1 cellular context compared by ENCODE assay signal in the genomic region with DNA sequence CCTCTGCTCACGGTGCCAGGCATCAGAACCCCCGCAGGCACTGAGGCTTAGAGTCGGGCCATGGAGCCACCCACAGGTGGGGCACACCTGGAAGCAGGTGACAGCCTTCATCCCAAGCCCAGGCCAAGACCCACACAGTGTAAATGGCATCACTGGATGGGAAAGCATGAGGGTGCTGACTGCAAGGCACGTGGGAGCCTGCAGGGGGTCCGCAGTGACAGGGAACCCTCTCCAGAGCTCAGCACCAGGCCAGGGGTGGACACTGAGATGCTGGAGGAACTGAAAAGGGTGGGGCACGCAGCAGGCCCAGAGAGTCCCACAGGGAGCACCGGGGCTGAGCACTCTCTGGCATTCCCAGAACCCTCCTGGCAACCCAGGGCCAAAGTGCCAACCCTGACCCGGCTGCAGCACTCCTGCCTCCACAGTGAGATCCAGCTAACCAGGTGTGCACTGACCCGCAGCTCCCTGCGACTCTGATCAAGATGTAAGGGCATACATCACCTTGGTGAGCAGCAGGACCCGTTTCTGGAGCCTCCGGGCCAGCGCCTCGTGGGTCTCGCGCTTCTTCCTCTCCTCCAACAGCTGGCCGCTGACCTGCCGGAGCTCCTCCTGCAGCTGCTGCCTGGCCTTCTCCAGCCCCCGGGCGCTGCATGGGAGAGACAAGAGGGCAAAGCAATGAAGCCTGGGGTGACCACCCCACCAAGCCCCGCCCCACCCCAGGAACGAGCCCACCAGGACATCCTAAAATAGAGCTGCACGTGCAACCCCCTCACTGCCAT.
TF ChIP-seq lines count a peak whose summit lies in the region.

No MANE protein-coding gene starts in this region.

TF ChIP-seq in IMR-90, 13 proteins besides CTCF, POLR2A, EP300 and RAD21:
- TF ChIP-seq RFX5 (IDR thresholded peaks at IDR 0.05; ENCODE audit: low read depth, low read length), result no peak
- TF ChIP-seq FOS (IDR thresholded peaks at IDR 0.05; ENCODE audit: low read depth, low read length), result no peak
- TF ChIP-seq, protein P1, sequence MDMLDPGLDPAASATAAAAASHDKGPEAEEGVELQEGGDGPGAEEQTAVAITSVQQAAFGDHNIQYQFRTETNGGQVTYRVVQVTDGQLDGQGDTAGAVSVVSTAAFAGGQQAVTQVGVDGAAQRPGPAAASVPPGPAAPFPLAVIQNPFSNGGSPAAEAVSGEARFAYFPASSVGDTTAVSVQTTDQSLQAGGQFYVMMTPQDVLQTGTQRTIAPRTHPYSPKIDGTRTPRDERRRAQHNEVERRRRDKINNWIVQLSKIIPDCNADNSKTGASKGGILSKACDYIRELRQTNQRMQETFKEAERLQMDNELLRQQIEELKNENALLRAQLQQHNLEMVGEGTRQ (IDR thresholded peaks at IDR 0.05; ENCODE audit: low read depth, low read length), result no peak
- no peak for TF ChIP-seq MAFK (IDR thresholded peaks at IDR 0.05; ENCODE audit: low read depth, low read length)
- no peak for TF ChIP-seq CEBPB (IDR thresholded peaks at IDR 0.05; ENCODE audit: low read depth, low read length)
- TF ChIP-seq RCOR1 (IDR thresholded peaks at IDR 0.05; ENCODE audit: insufficient replicate concordance, low read length), result no peak
- TF ChIP-seq MAZ (IDR thresholded peaks at IDR 0.05; ENCODE audit: borderline replicate concordance, low read depth, low read length), result no peak
- TF ChIP-seq SMC3 (IDR thresholded peaks at IDR 0.05; ENCODE audit: low read depth, low read length), result no peak
- no peak for TF ChIP-seq MXI1 (IDR thresholded peaks at IDR 0.05; ENCODE audit: borderline replicate concordance, low read depth, low read length)
- TF ChIP-seq, protein P2, sequence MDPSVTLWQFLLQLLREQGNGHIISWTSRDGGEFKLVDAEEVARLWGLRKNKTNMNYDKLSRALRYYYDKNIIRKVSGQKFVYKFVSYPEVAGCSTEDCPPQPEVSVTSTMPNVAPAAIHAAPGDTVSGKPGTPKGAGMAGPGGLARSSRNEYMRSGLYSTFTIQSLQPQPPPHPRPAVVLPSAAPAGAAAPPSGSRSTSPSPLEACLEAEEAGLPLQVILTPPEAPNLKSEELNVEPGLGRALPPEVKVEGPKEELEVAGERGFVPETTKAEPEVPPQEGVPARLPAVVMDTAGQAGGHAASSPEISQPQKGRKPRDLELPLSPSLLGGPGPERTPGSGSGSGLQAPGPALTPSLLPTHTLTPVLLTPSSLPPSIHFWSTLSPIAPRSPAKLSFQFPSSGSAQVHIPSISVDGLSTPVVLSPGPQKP (IDR thresholded peaks at IDR 0.05; ENCODE audit: borderline replicate concordance, low read depth, low read length), result no peak
- TF ChIP-seq NFE2L2 (IDR thresholded peaks at IDR 0.05; ENCODE audit: low read depth, low read length), result no peak
- no peak for TF ChIP-seq CHD1 (IDR thresholded peaks at IDR 0.05; ENCODE audit: low read depth, low read length)
- no peak for TF ChIP-seq BHLHE40 (IDR thresholded peaks at IDR 0.05; ENCODE audit: low read depth, low read length)
